In the genomic region with DNA sequence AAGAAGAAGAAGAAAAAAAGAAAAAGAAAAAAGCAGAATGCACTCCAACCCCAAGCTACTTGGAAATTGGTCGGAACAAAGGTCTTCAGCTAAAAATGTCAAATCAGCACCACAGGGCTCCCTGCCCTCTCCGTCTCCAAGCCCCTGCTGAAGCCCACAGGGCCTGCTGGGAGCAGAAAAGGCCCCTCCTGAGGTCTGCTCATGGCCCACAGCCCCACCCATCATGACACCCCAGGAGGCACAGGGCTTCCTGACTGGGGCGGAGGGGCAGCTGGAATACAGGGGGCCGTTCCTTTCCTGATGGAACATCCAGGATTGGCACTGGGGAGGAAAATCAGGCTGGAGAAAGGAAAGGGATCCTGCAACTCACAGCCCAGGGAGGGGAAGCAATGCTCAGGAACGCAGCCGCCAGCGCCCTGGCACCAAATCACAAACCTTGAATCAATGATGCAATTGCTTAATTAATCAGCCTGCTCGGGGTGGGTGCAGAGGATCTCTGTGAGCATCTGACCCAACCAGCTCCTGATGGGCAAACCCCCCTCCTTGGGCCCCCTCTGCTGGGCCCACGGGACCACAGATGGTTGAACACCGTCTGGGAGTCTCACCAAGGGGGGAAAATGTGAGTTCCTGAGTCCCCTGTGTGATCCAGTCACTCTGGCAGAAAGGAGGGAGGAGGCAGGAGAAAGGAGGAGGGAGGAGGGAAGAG, we compare ENCODE assay signal across 10 cellular contexts.
A peak's percentile ranks its signal among the peaks of the same experiment; 100 is the strongest.
DNase-seq lines count a peak whose midpoint lies in the region; ATAC-seq and TF ChIP-seq lines count a peak whose summit lies in the region.
"Had no signal": no experiment of that assay in that cellular context is flagged by ENCODE, and none has a peak within 500 bp of the region (broad histone marks: within the 10 kb centered on the region; RNA-seq: fewer than 3 reads in every experiment).

No MANE protein-coding gene starts in this region.

- H3K4me3 ChIP-seq in HUES6 (ENCODE audit: low read depth, low read length) = peak overlapping the region; percentile 30; the same call in 1 of the 2 replicates
- peak overlapping the region; percentile 0; the same call in 1 of the 2 replicates for H3K4me3 ChIP-seq in iPS-18c (ENCODE audit: insufficient read depth, low read depth, low read length)

- H3K4me1 ChIP-seq in HUES6 (ENCODE audit: control insufficient read depth, insufficient read depth, low read length) = peaks cover 94% of the 10 kb centered on the region

- no peaks in the 10 kb centered on the region for H3K36me3 Mint-ChIP-seq in chondrocyte (ENCODE audit: low read depth)

- H3K9me3 Mint-ChIP-seq in chondrocyte (ENCODE audit: low read depth) = no peaks in the 10 kb centered on the region

- H3K27ac Mint-ChIP-seq in chondrocyte (ENCODE audit: unreplicated experiment) = peak overlapping the region; percentile 68

- H3K9ac ChIP-seq in HUES6 (ENCODE audit: low read length) = peak overlapping the region; percentile 91

- peaks cover 37% of the 10 kb centered on the region for H3K4me1 Mint-ChIP-seq in chondrocyte (ENCODE audit: low read depth)

- H3K4me3 Mint-ChIP-seq in chondrocyte (ENCODE audit: unreplicated experiment) = no peak overlapping the region

- H3K9me3 ChIP-seq in HUES6 (ENCODE audit: control insufficient read depth, insufficient read depth, low read depth, low read length) (no peaks in the 10 kb centered on the region), iPS-18c (ENCODE audit: control insufficient read depth, insufficient read depth, low read length) (no peaks in the 10 kb centered on the region)

- ATAC-seq in HG02970 (IDR thresholded peaks at IDR 0.05; ENCODE audit: low FRiP score, unreplicated experiment) = no peak

- no peaks in the 10 kb centered on the region for H3K36me3 ChIP-seq in HUES6 (ENCODE audit: control insufficient read depth, insufficient read depth, low read length)

- peak overlapping the region; percentile 91 for H3K27ac ChIP-seq in HUES6 (ENCODE audit: low read depth, low read length)

- no peaks in the 10 kb centered on the region for H3K27me3 ChIP-seq in HUES6 (ENCODE audit: control insufficient read depth, insufficient read depth, low read length)

- no peak for DNase-seq in chondrocyte (ENCODE audit: low spot score)
- peak; percentile 6 for DNase-seq in stromal cell of bone marrow (ENCODE audit: low read depth)
- no peak for DNase-seq in stimulated activated CD4-positive, alpha-beta T cell treated with anti-CD3 and anti-CD28 coated beads, Interleukin-1b, Interleukin-23, amount 100 ng/mL, for 48 hours
- no peak for DNase-seq in cerebellar nuclear complex (lab: John Stamatoyannopoulos, UW)
- DNase-seq in activated effector memory CD4-positive, alpha-beta T cell treated with anti-CD3 and anti-CD28 coated beads, Interleukin-2, amount 50 U/mL, for 16 hours = no peak
- DNase-seq: activated CD4-positive, alpha-beta T cell treated with anti-CD3 and anti-CD28 coated beads for 48 hours; occipital lobe had no signal

- TF ChIP-seq CTCF in chondrocyte (IDR thresholded peaks at IDR 0.05) = no peak

- no peaks in the 10 kb centered on the region for H3K27me3 Mint-ChIP-seq in chondrocyte (ENCODE audit: low read depth)
